In the genomic region with DNA sequence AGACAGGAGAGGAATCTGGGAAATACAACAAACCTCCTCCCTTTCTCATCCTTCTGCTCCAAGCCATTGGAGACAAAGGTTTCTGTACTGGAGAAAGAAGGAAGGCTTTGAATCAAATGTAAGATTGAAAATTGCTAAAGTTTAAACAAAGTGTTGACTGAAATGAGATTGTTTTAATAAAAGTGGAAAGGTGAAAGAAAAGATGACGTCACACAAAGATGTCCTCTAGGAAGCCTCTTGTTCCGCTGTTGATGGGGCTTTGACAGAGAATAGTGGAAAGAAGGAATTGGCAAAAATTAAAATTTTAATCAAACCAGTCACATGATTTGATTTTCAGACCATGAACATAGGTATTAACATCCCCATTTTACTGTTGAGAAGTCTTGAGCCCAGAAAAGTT, we compare ENCODE assay signal across 28 cellular contexts.
"Had no signal": no experiment of that assay in that cellular context is flagged by ENCODE, and none has a peak within 500 bp of the region (broad histone marks: within the 10 kb centered on the region; RNA-seq: fewer than 3 reads in every experiment).

No MANE protein-coding gene starts in this region.

- H3K27me3 ChIP-seq: colonic mucosa, esophagus squamous epithelium, gastrocnemius medialis, heart right ventricle, left lung had no signal

- ATAC-seq: effector memory CD8-positive, alpha-beta T cell; esophagus mucosa; gastrocnemius medialis; heart right ventricle; left cardiac atrium; left lung; left ventricle myocardium superior; lower lobe of right lung; mucosa of descending colon had no signal

- H3K27me3 Mint-ChIP-seq: dendritic cell treated with granulocyte-macrophage colony-stimulating factor and Interleukin-4, amounts not matched to agents 40 ng/mL and 50 ng/mL, for 4 days; effector memory CD8-positive, alpha-beta T cell; naive B cell had no signal

- H3K27ac Mint-ChIP-seq: dendritic cell treated with granulocyte-macrophage colony-stimulating factor and Interleukin-4, amounts not matched to agents 40 ng/mL and 50 ng/mL, for 4 days; effector memory CD8-positive, alpha-beta T cell; naive B cell had no signal

- H3K4me1 Mint-ChIP-seq: naive B cell had no signal

- H3K36me3 ChIP-seq: colonic mucosa, esophagus squamous epithelium, gastrocnemius medialis, heart right ventricle, left lung, lower lobe of right lung had no signal

- H3K4me3 ChIP-seq: colonic mucosa, esophagus squamous epithelium, gastrocnemius medialis, heart right ventricle, left lung, lower lobe of right lung, mucosa of descending colon had no signal

- H3K9me3 ChIP-seq: colonic mucosa, esophagus squamous epithelium, gastrocnemius medialis, heart right ventricle, lower lobe of right lung, mucosa of descending colon had no signal

- H3K4me3 Mint-ChIP-seq: dendritic cell treated with granulocyte-macrophage colony-stimulating factor and Interleukin-4, amounts not matched to agents 40 ng/mL and 50 ng/mL, for 4 days; effector memory CD8-positive, alpha-beta T cell; endodermal cell; naive B cell had no signal

- DNase-seq: colonic mucosa; cortex of kidney; effector CD8-positive, alpha-beta T cell; effector memory CD8-positive, alpha-beta T cell; endodermal cell; erythroblast; esophagus squamous epithelium; foreskin fibroblast; foreskin melanocyte; gastrocnemius medialis; glutamatergic neuron; head of caudate nucleus; heart right ventricle; hippocampal formation; left cardiac atrium; left lung; left ventricle myocardium superior; lower lobe of right lung; mesenchymal stem cell; midbrain; mucosa of descending colon; naive B cell had no signal

- FAIRE-seq: endometrium, islet of Langerhans, keratinocyte had no signal

- H3K27ac ChIP-seq: colonic mucosa, epithelial cell of prostate, esophagus squamous epithelium, gastrocnemius medialis, heart right ventricle, left lung, lower lobe of right lung had no signal

- H3K4me1 ChIP-seq: colonic mucosa, esophagus squamous epithelium, gastrocnemius medialis, heart right ventricle, left lung, lower lobe of right lung had no signal
